ENCODE assay signal across 1 cellular context in genomic region chr12:53221203-53222076, GRCh38.
TF ChIP-seq lines count a peak whose summit lies in the region.

No MANE protein-coding gene starts in this region.

TF ChIP-seq in HepG2, 621 proteins besides CTCF, POLR2A, EP300 and RAD21 (continued from another document and continues in another):
- TF ChIP-seq RERE (CRISPR knock-in tag; IDR thresholded peaks at IDR 0.05; ENCODE audit: low read depth) (no peak), GMEB1 (CRISPR knock-in tag; IDR thresholded peaks at IDR 0.05; ENCODE audit: borderline replicate concordance) (no peak), HIVEP1 (CRISPR knock-in tag; IDR thresholded peaks at IDR 0.05) (peak; percentile 80), TAF1 (CRISPR knock-in tag; IDR thresholded peaks at IDR 0.05) (peak; percentile 37; the same call in 1 of the 2 replicates), HNF1B (CRISPR knock-in tag; IDR thresholded peaks at IDR 0.05) (peak; percentile 72; the same call in 1 of the 2 replicates), ZNF615 (CRISPR knock-in tag; IDR thresholded peaks at IDR 0.05; ENCODE audit: borderline replicate concordance) (no peak), CHCHD3 (CRISPR knock-in tag; IDR thresholded peaks at IDR 0.05) (no peak), KDM3A (CRISPR knock-in tag; IDR thresholded peaks at IDR 0.05; ENCODE audit: low read depth) (0 out of 2 replicates have a peak, but pooled peaks have one; percentile 13), FOXP1 (IDR thresholded peaks at IDR 0.05) (no peak), FOXP1 (CRISPR knock-in tag; IDR thresholded peaks at IDR 0.05) (no peak), ARNT2 (CRISPR knock-in tag; IDR thresholded peaks at IDR 0.05; ENCODE audit: low read depth) (peak; percentile 23; the same call in 1 of the 2 replicates), ZNF205 (CRISPR knock-in tag; IDR thresholded peaks at IDR 0.05) (no peak), SP2 (CRISPR knock-in tag; IDR thresholded peaks at IDR 0.05) (0 out of 2 replicates have a peak, but pooled peaks have one; percentile 45), THRA (CRISPR knock-in tag; IDR thresholded peaks at IDR 0.05; ENCODE audit: borderline replicate concordance) (peak; percentile 39; the same call in 1 of the 2 replicates), PAXIP1 (CRISPR knock-in tag; conservative IDR thresholded peaks at IDR 0.05) (peak; percentile 40), ZNF44 (CRISPR knock-in tag; IDR thresholded peaks at IDR 0.05) (no peak), ZNF260 (CRISPR knock-in tag; IDR thresholded peaks at IDR 0.05; ENCODE audit: borderline replicate concordance, low read depth) (no peak), ZBTB40 (IDR thresholded peaks at IDR 0.05) (no peak), ZBTB40 (CRISPR knock-in tag; IDR thresholded peaks at IDR 0.05) (0 out of 2 replicates have a peak, but pooled peaks have one; percentile 18), ZNF629 (CRISPR knock-in tag; conservative IDR thresholded peaks at IDR 0.05) (no peak), NR0B2 (CRISPR knock-in tag; IDR thresholded peaks at IDR 0.05) (no peak), CCAR2 (optimal IDR thresholded peaks at IDR 0.05; ENCODE audit: low read depth, low read length) (no peak), ZBTB38 (CRISPR knock-in tag; IDR thresholded peaks at IDR 0.05) (peak; percentile 28; the same call in 1 of the 2 replicates), ZNF354B (CRISPR knock-in tag; IDR thresholded peaks at IDR 0.05) (0 out of 2 replicates have a peak, but pooled peaks have one; percentile 11), ZNF350 (CRISPR knock-in tag; IDR thresholded peaks at IDR 0.05; ENCODE audit: borderline replicate concordance, low read depth) (no peak), ZMAT3 (CRISPR knock-in tag; conservative IDR thresholded peaks at IDR 0.05) (0 out of 2 replicates have a peak, but pooled peaks have one; percentile 35), ZNF598 (CRISPR knock-in tag; IDR thresholded peaks at IDR 0.05; ENCODE audit: borderline replicate concordance) (peak; percentile 48; the same call in 1 of the 2 replicates), HMG20A (CRISPR knock-in tag; IDR thresholded peaks at IDR 0.05; ENCODE audit: borderline replicate concordance) (peak; percentile 16; the same call in 1 of the 2 replicates), SALL1 (CRISPR knock-in tag; IDR thresholded peaks at IDR 0.05) (peak; percentile 37; the same call in 1 of the 2 replicates), DMAP1 (CRISPR knock-in tag; IDR thresholded peaks at IDR 0.05) (peak; percentile 49; the same call in 1 of the 2 replicates), SP1 (IDR thresholded peaks at IDR 0.05) (no peak), SP1 (CRISPR knock-in tag; IDR thresholded peaks at IDR 0.05) (peak; percentile 69)
